Comparison of ENCODE assay signal across 1 cellular context in genomic region chr18:55386545-55386944, GRCh38.
TF ChIP-seq lines count a peak whose summit lies in the region.

No MANE protein-coding gene starts in this region.

TF ChIP-seq in K562, 482 proteins besides CTCF, POLR2A, EP300 and RAD21 (continued from another document):
- TF ChIP-seq RERE (CRISPR knock-in tag; IDR thresholded peaks at IDR 0.05; ENCODE audit: borderline replicate concordance), result no peak
- TF ChIP-seq CBFA2T3 (IDR thresholded peaks at IDR 0.05), result peak; percentile 70
- no peak for TF ChIP-seq SAFB (IDR thresholded peaks at IDR 0.05; ENCODE audit: borderline replicate concordance, low read depth, low read length)
- TF ChIP-seq HDAC1 (IDR thresholded peaks at IDR 0.05), result no peak
- TF ChIP-seq SMAD2 (IDR thresholded peaks at IDR 0.05; ENCODE audit: low read depth, low read length), result no peak
- peak; percentile 42; the same call in 1 of the 2 replicates for TF ChIP-seq GATA2 (CRISPR knock-in tag; IDR thresholded peaks at IDR 0.05)
- peak; percentile 56 for TF ChIP-seq SMARCE1 (IDR thresholded peaks at IDR 0.05)
- TF ChIP-seq TEAD4 (IDR thresholded peaks at IDR 0.05; ENCODE audit: low read length), result peak; percentile 52
- no peak for TF ChIP-seq TEAD4 (CRISPR knock-in tag; IDR thresholded peaks at IDR 0.05; ENCODE audit: borderline replicate concordance)
- 0 out of 2 replicates have a peak, but pooled peaks have one; percentile 19 for TF ChIP-seq ADNP (tag; IDR thresholded peaks at IDR 0.05)
- TF ChIP-seq ARID1B (IDR thresholded peaks at IDR 0.05), result peak; percentile 76
- 0 out of 2 replicates have a peak, but pooled peaks have one; percentile 11 for TF ChIP-seq SOX6 (IDR thresholded peaks at IDR 0.05)
- TF ChIP-seq NFATC3 (IDR thresholded peaks at IDR 0.05), result no peak
- TF ChIP-seq ZNF766 (CRISPR knock-in tag; conservative IDR thresholded peaks at IDR 0.05), result 0 out of 2 replicates have a peak, but pooled peaks have one; percentile 20
- 0 out of 2 replicates have a peak, but pooled peaks have one; percentile 21 for TF ChIP-seq FOXM1 (IDR thresholded peaks at IDR 0.05; ENCODE audit: low read depth)
- TF ChIP-seq FOXM1 (CRISPR knock-in tag; IDR thresholded peaks at IDR 0.05; ENCODE audit: low read depth), result no peak
- TF ChIP-seq DPF2 (IDR thresholded peaks at IDR 0.05), result peak; percentile 42
- TF ChIP-seq TCF3 (CRISPR knock-in tag; IDR thresholded peaks at IDR 0.05), result peak; percentile 61
- peak; percentile 66 for TF ChIP-seq SMARCA4 (IDR thresholded peaks at IDR 0.05)
- TF ChIP-seq SRSF7 (optimal IDR thresholded peaks at IDR 0.05; ENCODE audit: low read depth, low read length), result no peak
- TF ChIP-seq TAL1 (IDR thresholded peaks at IDR 0.05), result peak; percentile 54
- no peak for TF ChIP-seq PURB (CRISPR knock-in tag; IDR thresholded peaks at IDR 0.05; ENCODE audit: low read depth)
- TF ChIP-seq EHMT2 (IDR thresholded peaks at IDR 0.05), result peak; percentile 50; the same call in 1 of the 2 replicates
